1 cellular context compared by ENCODE assay signal in the genomic region with DNA sequence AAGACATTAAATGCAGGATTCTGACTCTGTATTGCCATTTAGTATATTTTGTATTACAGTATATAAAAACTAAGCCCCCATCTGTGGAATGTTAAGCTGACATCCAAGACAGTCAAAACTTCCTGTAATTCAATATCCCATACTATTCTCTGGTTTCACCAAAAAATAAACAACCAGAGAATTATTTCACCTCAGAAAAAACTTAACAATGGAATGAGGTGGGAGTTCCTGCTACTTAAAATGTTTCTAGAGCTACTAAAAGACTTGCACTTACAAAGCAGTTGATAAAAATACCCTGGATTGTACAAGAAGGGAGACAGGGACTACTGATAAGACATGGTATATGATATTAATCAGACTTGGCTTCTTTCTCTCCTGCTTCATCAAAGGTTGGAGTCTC.
TF ChIP-seq lines count a peak whose summit lies in the region.

No MANE protein-coding gene starts in this region.

TF ChIP-seq in SK-N-SH, 30 proteins besides CTCF, POLR2A, EP300 and RAD21 (continued from another document):
- TF ChIP-seq TCF12 (IDR thresholded peaks at IDR 0.05) (peak; percentile 39), MEF2A (IDR thresholded peaks at IDR 0.05; ENCODE audit: borderline replicate concordance, low read depth) (no peak), ELF1 (IDR thresholded peaks at IDR 0.05) (peak; percentile 31; the same call in 1 of the 2 replicates)
